28 cellular contexts compared by ENCODE assay signal in the genomic region with DNA sequence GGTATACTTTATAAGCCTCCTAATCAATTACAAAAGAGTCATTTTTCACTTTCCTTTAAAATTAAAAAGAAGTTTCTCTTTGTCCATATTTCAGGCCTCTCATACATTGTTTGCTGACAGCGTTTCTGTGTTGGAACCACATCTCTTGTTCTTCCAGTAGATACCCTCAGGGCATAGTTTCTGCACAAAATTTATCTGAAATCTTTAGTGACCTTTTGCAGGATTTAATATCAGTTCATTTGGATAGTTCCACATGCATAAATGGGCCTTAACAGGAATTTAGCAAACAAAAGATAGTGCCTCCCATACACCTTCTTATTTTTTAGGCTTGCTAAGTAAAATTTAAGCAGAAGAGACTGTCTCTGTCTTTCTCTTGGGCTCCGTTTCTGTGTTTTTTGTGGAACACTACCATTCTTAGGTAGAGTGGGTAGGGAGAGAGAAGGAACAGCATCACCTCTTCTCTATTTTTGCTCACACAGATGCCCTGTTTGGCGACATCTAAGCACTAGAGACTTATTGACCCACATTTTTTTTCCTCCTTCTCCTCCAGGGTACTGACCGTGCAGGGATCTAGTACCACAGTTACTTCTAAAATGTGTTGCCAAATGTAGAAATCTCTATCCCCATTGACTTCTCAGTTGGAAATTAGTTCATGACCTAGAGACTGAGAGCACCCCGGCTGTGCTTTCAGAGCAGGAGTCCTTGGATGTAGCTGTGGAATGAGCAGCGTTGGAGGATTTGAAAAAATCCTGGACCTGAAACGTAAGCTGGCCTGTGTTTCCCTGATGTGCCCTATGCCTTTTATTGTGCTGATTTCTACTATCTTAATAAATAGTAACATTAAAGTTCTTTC.
"Had no signal": no experiment of that assay in that cellular context is flagged by ENCODE, and none has a peak within 500 bp of the region (broad histone marks: within the 10 kb centered on the region; RNA-seq: fewer than 3 reads in every experiment).

No MANE protein-coding gene starts in this region.

- H3K27ac ChIP-seq: adrenal gland, body of pancreas, coronary artery, heart left ventricle, lower lobe of right lung, parathyroid adenoma, right atrium auricular region, transverse colon had no signal

- H3K9me3 Mint-ChIP-seq: activated naive CD4-positive, alpha-beta T cell treated with anti-CD3 and anti-CD28 coated beads for 36 hours; activated naive CD8-positive, alpha-beta T cell treated with anti-CD3 and anti-CD28 coated beads for 36 hours; activated T-helper 1 cell treated with anti-CD3 and anti-CD28 coated beads, Interleukin-12 subunit alpha, Interleukin-12 subunit beta, Interleukin-2, Interleukin-4 antibody, amounts not matched to agents 30 ng/mL and 10 ng/mL and 1 ng/mL, durations not matched to agents 14 hours and 24 hours and 36 hours; endodermal cell; nephron progenitor cell had no signal

- ATAC-seq: body of pancreas, esophagus mucosa, heart left ventricle, left lobe of liver, lower lobe of right lung, mucosa of descending colon had no signal

- DNase-seq: activated B cell treated with CpG ODN at 0.5 μM for 24 hours; activated CD4-positive, alpha-beta T cell treated with anti-CD3 and anti-CD28 coated beads, Interleukin-2, amount 50 U/mL, for 4 hours; activated effector memory CD4-positive, alpha-beta T cell treated with anti-CD3 and anti-CD28 coated beads, Interleukin-2, amount 50 U/mL, for 16 hours; activated naive CD4-positive, alpha-beta T cell treated with anti-CD3 and anti-CD28 coated beads for 36 hours; activated naive CD8-positive, alpha-beta T cell treated with anti-CD3 and anti-CD28 coated beads for 36 hours; adrenal gland; aorta; body of pancreas; endodermal cell; foreskin fibroblast; heart left ventricle; kidney glomerular epithelial cell; lower lobe of right lung; mesenchymal stem cell; mucosa of descending colon; nephron progenitor cell; nucleus accumbens; stimulated activated CD4-positive, alpha-beta T cell treated with anti-CD3 and anti-CD28 coated beads, Interleukin-15, amount 100 ng/mL, for 24 hours; stimulated activated CD4-positive, alpha-beta T cell treated with anti-CD3 and anti-CD28 coated beads, Interleukin-2, amount 100 ng/mL, for 24 hours; stimulated activated naive CD4-positive, alpha-beta T cell treated with Interleukin-2 at 50 U/mL for 16 hours; T-helper 2 cell; transverse colon had no signal

- H3K27ac Mint-ChIP-seq: activated B cell treated with CpG ODN at 0.5 μM for 24 hours; activated naive CD4-positive, alpha-beta T cell treated with anti-CD3 and anti-CD28 coated beads for 36 hours; activated naive CD8-positive, alpha-beta T cell treated with anti-CD3 and anti-CD28 coated beads for 36 hours; activated T-helper 1 cell treated with anti-CD3 and anti-CD28 coated beads, Interleukin-12 subunit alpha, Interleukin-12 subunit beta, Interleukin-2, Interleukin-4 antibody, amounts not matched to agents 30 ng/mL and 10 ng/mL and 1 ng/mL, durations not matched to agents 14 hours and 24 hours and 36 hours; endodermal cell; nephron progenitor cell had no signal

- H3K4me1 Mint-ChIP-seq: nephron progenitor cell had no signal

- H3K27me3 Mint-ChIP-seq: activated B cell treated with CpG ODN at 0.5 μM for 24 hours; activated naive CD8-positive, alpha-beta T cell treated with anti-CD3 and anti-CD28 coated beads for 36 hours had no signal

- H3K4me3 Mint-ChIP-seq: activated B cell treated with CpG ODN at 0.5 μM for 24 hours; activated naive CD4-positive, alpha-beta T cell treated with anti-CD3 and anti-CD28 coated beads for 36 hours; activated naive CD8-positive, alpha-beta T cell treated with anti-CD3 and anti-CD28 coated beads for 36 hours; activated T-helper 1 cell treated with anti-CD3 and anti-CD28 coated beads, Interleukin-12 subunit alpha, Interleukin-12 subunit beta, Interleukin-2, Interleukin-4 antibody, amounts not matched to agents 30 ng/mL and 10 ng/mL and 1 ng/mL, durations not matched to agents 14 hours and 24 hours and 36 hours; endodermal cell; nephron progenitor cell had no signal
